Comparison of ENCODE assay signal across 8 cellular contexts in the genomic region with DNA sequence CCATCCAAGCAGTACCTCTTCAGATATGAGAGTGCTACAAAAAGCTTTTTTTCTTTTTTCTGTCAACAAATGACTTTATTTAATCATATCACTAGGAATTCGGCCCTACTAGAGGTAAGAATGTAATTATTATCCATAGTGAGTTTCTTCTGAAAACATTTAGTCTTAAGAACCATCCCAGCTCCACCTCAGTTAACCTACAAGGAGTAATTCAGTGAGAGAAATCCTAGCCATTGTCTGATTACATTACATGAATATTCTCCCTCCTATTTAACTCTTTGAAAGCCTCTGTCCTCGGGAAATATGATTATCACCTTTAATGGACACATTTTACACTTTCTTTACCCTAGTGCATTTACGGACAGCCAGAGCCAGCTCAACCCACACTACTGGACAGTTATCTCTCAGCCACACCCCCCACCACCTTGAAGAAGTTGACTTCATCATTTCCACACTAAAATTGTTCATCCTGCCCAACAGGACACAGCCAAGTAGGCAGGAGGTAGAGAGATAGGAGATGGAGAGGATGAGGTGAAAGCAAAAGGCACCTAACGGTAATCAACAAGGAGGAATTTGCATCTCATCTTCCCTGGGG. TPM values are rescaled to one million over a fixed set of nuclear protein-coding genes. Genes with fewer than 3 reads are reported as not detected.
DNase-seq lines count a peak whose midpoint lies in the region; ATAC-seq and TF ChIP-seq lines count a peak whose summit lies in the region.

No MANE protein-coding gene starts in this region.

- WGBS in adrenal gland, 4 donors, result 14 to 21% (median 18%) methylated on average over 4 of the region's 4 CpGs

- no peak for DNase-seq in stimulated activated naive CD8-positive, alpha-beta T cell treated with anti-CD3 and anti-CD28 coated beads, Interleukin-15, Interleukin-2, amounts not matched to agents 100 U/mL and 50 U/mL, for 24 hours
- DNase-seq in cerebellum (ENCODE audit: low spot score), result peak; percentile 13
- DNase-seq in nephron progenitor cell, result no peak
- DNase-seq in effector memory CD8-positive, alpha-beta T cell, result no peak
- DNase-seq in DMS79 treated with DMSO at 0.1 percent for 48 hours (lab: John Stamatoyannopoulos, UW), result no peak
- no peak for DNase-seq in adrenal gland

- H3K36me3 Mint-ChIP-seq in stimulated activated naive CD8-positive, alpha-beta T cell treated with anti-CD3 and anti-CD28 coated beads, Interleukin-15, Interleukin-2, amounts not matched to agents 100 ng/mL and 50 ng/mL, for 24 hours (ENCODE audit: low read depth), result no peaks in the 10 kb centered on the region
- no peaks in the 10 kb centered on the region for H3K36me3 Mint-ChIP-seq in nephron progenitor cell (ENCODE audit: low read depth)
- no peaks in the 10 kb centered on the region for H3K36me3 Mint-ChIP-seq in effector memory CD8-positive, alpha-beta T cell (ENCODE audit: insufficient read depth)

- H3K4me1 Mint-ChIP-seq in stimulated activated naive CD8-positive, alpha-beta T cell treated with anti-CD3 and anti-CD28 coated beads, Interleukin-15, Interleukin-2, amounts not matched to agents 100 ng/mL and 50 ng/mL, for 24 hours (ENCODE audit: low read depth), result peaks cover 6% of the 10 kb centered on the region
- peaks cover 8% of the 10 kb centered on the region for H3K4me1 Mint-ChIP-seq in nephron progenitor cell
- H3K4me1 Mint-ChIP-seq in effector memory CD8-positive, alpha-beta T cell (ENCODE audit: low read depth in 2 of 2), result peaks cover 6 to 12% of the 10 kb centered on the region in 2 donors

- H3K9me3 ChIP-seq in adrenal gland (replicated peaks in 1 of 3), result no peaks in the 10 kb centered on the region

- H3K4me1 ChIP-seq in adrenal gland (replicated peaks in 1 of 2), result no peaks in the 10 kb centered on the region

- intact Hi-C loops in adrenal gland (cut with DNase I), result no loop called here

- TF ChIP-seq CTCF in nephron progenitor cell (IDR thresholded peaks at IDR 0.05) (no peak), adrenal gland (IDR thresholded peaks at IDR 0.05) (no peak)

- H3K27me3 Mint-ChIP-seq in stimulated activated naive CD8-positive, alpha-beta T cell treated with anti-CD3 and anti-CD28 coated beads, Interleukin-15, Interleukin-2, amounts not matched to agents 100 ng/mL and 50 ng/mL, for 24 hours, result peaks cover 60% of the 10 kb centered on the region
- peaks cover 52% of the 10 kb centered on the region for H3K27me3 Mint-ChIP-seq in nephron progenitor cell (ENCODE audit: low read depth, poor library complexity)
- H3K27me3 Mint-ChIP-seq in effector memory CD8-positive, alpha-beta T cell, result peaks cover 8 to 24% of the 10 kb centered on the region in 2 donors

- TF ChIP-seq POLR2A in adrenal gland (IDR thresholded peaks at IDR 0.05), result no peak

- no peak overlapping the region for H3K27ac Mint-ChIP-seq in stimulated activated naive CD8-positive, alpha-beta T cell treated with anti-CD3 and anti-CD28 coated beads, Interleukin-15, Interleukin-2, amounts not matched to agents 100 ng/mL and 50 ng/mL, for 24 hours
- no peak overlapping the region for H3K27ac Mint-ChIP-seq in nephron progenitor cell
- no peak overlapping the region for H3K27ac Mint-ChIP-seq in effector memory CD8-positive, alpha-beta T cell

- no peaks in the 10 kb centered on the region for H3K9me3 Mint-ChIP-seq in stimulated activated naive CD8-positive, alpha-beta T cell treated with anti-CD3 and anti-CD28 coated beads, Interleukin-15, Interleukin-2, amounts not matched to agents 100 ng/mL and 50 ng/mL, for 24 hours
- no peaks in the 10 kb centered on the region for H3K9me3 Mint-ChIP-seq in nephron progenitor cell
- H3K9me3 Mint-ChIP-seq in effector memory CD8-positive, alpha-beta T cell, result no peaks in the 10 kb centered on the region

- no peak overlapping the region for H3K4me3 ChIP-seq in adrenal gland

- H3K4me3 Mint-ChIP-seq in stimulated activated naive CD8-positive, alpha-beta T cell treated with anti-CD3 and anti-CD28 coated beads, Interleukin-15, Interleukin-2, amounts not matched to agents 100 ng/mL and 50 ng/mL, for 24 hours, result peak overlapping the region; percentile 76
- peak overlapping the region; percentile 84 for H3K4me3 Mint-ChIP-seq in nephron progenitor cell
- peak overlapping the region in 1 of 2 donors; percentile 19 for H3K4me3 Mint-ChIP-seq in effector memory CD8-positive, alpha-beta T cell

- H3K27ac ChIP-seq in adrenal gland, result no peak overlapping the region

- no peak for ATAC-seq in stimulated activated naive CD8-positive, alpha-beta T cell treated with anti-CD3 and anti-CD28 coated beads, Interleukin-15, Interleukin-2, amounts not matched to agents 100 U/mL and 50 U/mL, for 24 hours
- ATAC-seq in effector memory CD8-positive, alpha-beta T cell (replicated peaks), result no peak
- no peak for ATAC-seq in GM19467 (IDR thresholded peaks at IDR 0.05; ENCODE audit: unreplicated experiment)

- H3K36me3 ChIP-seq in adrenal gland (replicated peaks in 1 of 2), result no peaks in the 10 kb centered on the region

- H3K27me3 ChIP-seq in adrenal gland, result peaks cover 8% of the 10 kb centered on the region

RNA-seq across cellular contexts. Expression of a gene that starts 1.3 kb away (rescaled TPM):
- 148 TPM for total RNA-seq in cerebellum
- 1 to 10 TPM in 5 of 8 donors, under 1 TPM in 3; 0.35 to 8.5 (median 1.5) TPM for total RNA-seq in adrenal gland
- polyA plus RNA-seq in adrenal gland, result 10 to 100 TPM in 2 of 3 donors, 1 to 10 TPM in 1; 3.1 to 16.4 (median 11.0) TPM

Comparison
In these comparisons a context has a peak if more than half of its experiments do, and no peak if none do; other contexts are left out.
1. RNA of a gene that starts 1.3 kb away (total RNA-seq): 148 TPM in cerebellum (single experiment); 0.35 to 8.5 TPM in adrenal gland; every median in the first group is over 10 times any median in the second.